In the genomic region with DNA sequence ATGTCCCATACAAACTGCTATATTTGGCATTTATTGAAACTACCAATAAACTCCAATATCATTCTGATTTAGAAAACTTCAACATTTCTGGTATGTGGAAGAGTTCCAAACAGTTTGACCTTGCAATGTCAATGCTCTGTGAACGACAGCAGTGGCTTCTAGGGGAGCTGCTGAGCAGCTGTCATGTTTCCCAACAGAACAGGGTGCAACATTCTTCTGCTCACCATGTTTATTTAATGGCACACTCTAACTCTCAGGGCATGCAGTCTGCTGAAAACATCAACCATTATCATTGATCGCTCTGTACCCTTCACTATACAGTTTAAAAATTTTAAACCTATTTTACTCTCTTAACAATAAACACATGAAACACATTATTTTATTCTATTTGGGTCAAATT, we compare ENCODE assay signal across 1 cellular context.
TF ChIP-seq lines count a peak whose summit lies in the region.

No MANE protein-coding gene starts in this region.

TF ChIP-seq in HepG2, 621 proteins besides CTCF, POLR2A, EP300 and RAD21 (continued from another document):
- TF ChIP-seq, protein P1, sequence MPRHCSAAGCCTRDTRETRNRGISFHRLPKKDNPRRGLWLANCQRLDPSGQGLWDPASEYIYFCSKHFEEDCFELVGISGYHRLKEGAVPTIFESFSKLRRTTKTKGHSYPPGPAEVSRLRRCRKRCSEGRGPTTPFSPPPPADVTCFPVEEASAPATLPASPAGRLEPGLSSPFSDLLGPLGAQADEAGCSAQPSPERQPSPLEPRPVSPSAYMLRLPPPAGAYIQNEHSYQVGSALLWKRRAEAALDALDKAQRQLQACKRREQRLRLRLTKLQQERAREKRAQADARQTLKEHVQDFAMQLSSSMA (CRISPR knock-in tag; IDR thresholded peaks at IDR 0.05), result no peak
- TF ChIP-seq RXRA (CRISPR knock-in tag; IDR thresholded peaks at IDR 0.05) (no peak), MZF1 (CRISPR knock-in tag; IDR thresholded peaks at IDR 0.05; ENCODE audit: borderline replicate concordance) (no peak), NPAS2 (CRISPR knock-in tag; IDR thresholded peaks at IDR 0.05; ENCODE audit: borderline replicate concordance) (no peak), TEAD3 (CRISPR knock-in tag; optimal IDR thresholded peaks at IDR 0.05; ENCODE audit: borderline replicate concordance) (peak; percentile 57), CEBPB (IDR thresholded peaks at IDR 0.05; ENCODE audit: borderline replicate concordance, low read depth, low read length) (peak; percentile 56; the same call in 1 of the 2 replicates), ZNF850 (CRISPR knock-in tag; conservative IDR thresholded peaks at IDR 0.05) (no peak), ZNF773 (CRISPR knock-in tag; IDR thresholded peaks at IDR 0.05; ENCODE audit: borderline replicate concordance) (no peak), NBN (conservative IDR thresholded peaks at IDR 0.05) (no peak), FOXC1 (CRISPR knock-in tag; IDR thresholded peaks at IDR 0.05; ENCODE audit: borderline replicate concordance) (no peak), SIX4 (CRISPR knock-in tag; IDR thresholded peaks at IDR 0.05) (no peak), KMT2A (CRISPR knock-in tag; IDR thresholded peaks at IDR 0.05) (no peak), FOXA1 (IDR thresholded peaks at IDR 0.05) (no peak), FOXA1 (CRISPR knock-in tag; IDR thresholded peaks at IDR 0.05) (0 out of 2 replicates have a peak, but pooled peaks have one; percentile 54), ZSCAN9 (CRISPR knock-in tag; IDR thresholded peaks at IDR 0.05; ENCODE audit: borderline replicate concordance) (no peak), NFE2L2 (IDR thresholded peaks at IDR 0.05; ENCODE audit: low read length) (no peak), NCOA2 (CRISPR knock-in tag; IDR thresholded peaks at IDR 0.05) (no peak)
- TF ChIP-seq, protein P2, sequence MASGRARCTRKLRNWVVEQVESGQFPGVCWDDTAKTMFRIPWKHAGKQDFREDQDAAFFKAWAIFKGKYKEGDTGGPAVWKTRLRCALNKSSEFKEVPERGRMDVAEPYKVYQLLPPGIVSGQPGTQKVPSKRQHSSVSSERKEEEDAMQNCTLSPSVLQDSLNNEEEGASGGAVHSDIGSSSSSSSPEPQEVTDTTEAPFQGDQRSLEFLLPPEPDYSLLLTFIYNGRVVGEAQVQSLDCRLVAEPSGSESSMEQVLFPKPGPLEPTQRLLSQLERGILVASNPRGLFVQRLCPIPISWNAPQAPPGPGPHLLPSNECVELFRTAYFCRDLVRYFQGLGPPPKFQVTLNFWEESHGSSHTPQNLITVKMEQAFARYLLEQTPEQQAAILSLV (CRISPR knock-in tag; IDR thresholded peaks at IDR 0.05; ENCODE audit: borderline replicate concordance), result no peak
- TF ChIP-seq, protein P3, sequence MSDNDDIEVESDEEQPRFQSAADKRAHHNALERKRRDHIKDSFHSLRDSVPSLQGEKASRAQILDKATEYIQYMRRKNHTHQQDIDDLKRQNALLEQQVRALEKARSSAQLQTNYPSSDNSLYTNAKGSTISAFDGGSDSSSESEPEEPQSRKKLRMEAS (IDR thresholded peaks at IDR 0.05), result no peak
- TF ChIP-seq, protein P4, sequence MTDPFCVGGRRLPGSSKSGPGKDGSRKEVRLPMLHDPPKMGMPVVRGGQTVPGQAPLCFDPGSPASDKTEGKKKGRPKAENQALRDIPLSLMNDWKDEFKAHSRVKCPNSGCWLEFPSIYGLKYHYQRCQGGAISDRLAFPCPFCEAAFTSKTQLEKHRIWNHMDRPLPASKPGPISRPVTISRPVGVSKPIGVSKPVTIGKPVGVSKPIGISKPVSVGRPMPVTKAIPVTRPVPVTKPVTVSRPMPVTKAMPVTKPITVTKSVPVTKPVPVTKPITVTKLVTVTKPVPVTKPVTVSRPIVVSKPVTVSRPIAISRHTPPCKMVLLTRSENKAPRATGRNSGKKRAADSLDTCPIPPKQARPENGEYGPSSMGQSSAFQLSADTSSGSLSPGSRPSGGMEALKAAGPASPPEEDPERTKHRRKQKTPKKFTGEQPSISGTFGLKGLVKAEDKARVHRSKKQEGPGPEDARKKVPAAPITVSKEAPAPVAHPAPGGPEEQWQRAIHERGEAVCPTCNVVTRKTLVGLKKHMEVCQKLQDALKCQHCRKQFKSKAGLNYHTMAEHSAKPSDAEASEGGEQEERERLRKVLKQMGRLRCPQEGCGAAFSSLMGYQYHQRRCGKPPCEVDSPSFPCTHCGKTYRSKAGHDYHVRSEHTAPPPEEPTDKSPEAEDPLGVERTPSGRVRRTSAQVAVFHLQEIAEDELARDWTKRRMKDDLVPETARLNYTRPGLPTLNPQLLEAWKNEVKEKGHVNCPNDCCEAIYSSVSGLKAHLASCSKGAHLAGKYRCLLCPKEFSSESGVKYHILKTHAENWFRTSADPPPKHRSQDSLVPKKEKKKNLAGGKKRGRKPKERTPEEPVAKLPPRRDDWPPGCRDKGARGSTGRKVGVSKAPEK (CRISPR knock-in tag; IDR thresholded peaks at IDR 0.05; ENCODE audit: borderline replicate concordance), result no peak
